In the genomic region with DNA sequence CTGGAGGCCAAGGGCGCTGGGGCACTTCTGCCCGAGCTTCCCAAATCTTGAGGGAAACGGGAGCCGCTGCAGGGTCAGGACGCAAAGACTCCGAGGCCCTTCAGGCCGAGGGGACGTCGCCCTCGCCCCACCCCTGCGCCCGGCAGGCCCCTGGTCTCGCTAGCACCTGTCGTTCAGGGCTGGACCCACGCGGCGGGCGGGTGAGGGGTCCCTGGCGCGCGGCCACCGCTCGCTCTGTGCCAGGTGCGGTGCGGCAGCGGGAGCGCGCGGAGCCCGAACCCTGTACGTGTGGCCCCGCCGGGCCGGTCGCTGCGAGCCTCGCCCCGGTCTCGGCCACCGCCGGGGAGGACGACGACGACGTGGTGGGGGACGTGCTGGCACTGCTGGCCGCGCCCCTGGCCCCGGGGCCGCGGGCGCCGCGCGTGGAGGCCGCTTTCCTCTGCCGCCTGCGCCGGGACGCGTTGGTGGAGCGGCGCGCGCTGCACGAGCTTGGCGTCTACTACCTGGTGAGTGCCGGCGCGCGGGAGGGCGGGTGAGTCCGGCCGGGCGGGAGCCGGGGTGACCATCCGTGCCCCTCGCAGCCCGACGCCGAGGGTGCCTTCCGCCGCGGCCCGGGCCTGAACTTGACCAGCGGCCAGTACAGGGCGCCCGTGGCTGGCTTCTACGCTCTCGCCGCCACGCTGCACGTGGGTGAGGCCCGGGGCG, we compare ENCODE assay signal across 13 cellular contexts. TPM values are rescaled to one million over a fixed set of nuclear protein-coding genes. Genes with fewer than 3 reads are reported as not detected.
DNase-seq lines count a peak whose midpoint lies in the region; ATAC-seq and TF ChIP-seq lines count a peak whose summit lies in the region.
"Had no signal": no experiment of that assay in that cellular context is flagged by ENCODE, and none has a peak within 500 bp of the region (broad histone marks: within the 10 kb centered on the region; RNA-seq: fewer than 3 reads in every experiment).

No MANE protein-coding gene starts in this region.

- CTCF ChIA-PET in IMR-90 (lab: Yijun Ruan, JAX): interaction anchor here (0.5 kb wide), 2 partner anchors 11 to 39 kb away, joined by 3 to 5 read pairs; no protein-coding TSS in a partner anchor

- H3K36me3 ChIP-seq in IMR-90 (ENCODE audit: control insufficient read depth, insufficient read depth, low read length) (peaks cover 10% of the 10 kb centered on the region; the same call in 1 of the 2 replicates), neural progenitor cell (no peaks in the 10 kb centered on the region)

- H3K27me3 ChIP-seq in IMR-90 (ENCODE audit: control insufficient read depth, insufficient read depth, low read length) (peaks cover 2% of the 10 kb centered on the region; the same call in 1 of the 2 replicates), neural progenitor cell (peaks cover 76% of the 10 kb centered on the region)

- H3K9ac ChIP-seq in IMR-90 (ENCODE audit: low read depth, low read length) (no peak overlapping the region), neural progenitor cell (no peak overlapping the region)
- H3K9ac ChIP-seq: KMS-11 had no signal

- H2AFZ ChIP-seq in IMR-90 (replicated peaks; ENCODE audit: low read length, poor library complexity) (peak overlapping the region; percentile 66), neural progenitor cell (replicated peaks) (peak overlapping the region; percentile 63)

- intact Hi-C loops in IMR-90 (cut with micrococcal nuclease): no loop called here

- H3K4me1 ChIP-seq in IMR-90 (ENCODE audit: control insufficient read depth, insufficient read depth, low read length): peaks cover 27% of the 10 kb centered on the region
- H3K4me1 ChIP-seq in neural progenitor cell: no peaks in the 10 kb centered on the region

- H3K79me1 ChIP-seq in IMR-90 (ENCODE audit: low read depth in 1 of 2, low read length in 2 of 2): peaks cover 3 to 14% of the 10 kb centered on the region in 2 experiments; a peak in 3 of 4 replicates

- H3K14ac ChIP-seq in IMR-90 (replicated peaks; ENCODE audit: low read depth, low read length): no peak overlapping the region

- H3K4me2 ChIP-seq in IMR-90 (ENCODE audit: low read depth, low read length): no peak overlapping the region
- H3K4me2 ChIP-seq in neural progenitor cell: peak overlapping the region; percentile 94
- H3K4me2 ChIP-seq: KMS-11 had no signal

- peaks cover 3% of the 10 kb centered on the region for H3K36me3 Mint-ChIP-seq in neural progenitor cell
- peaks cover 22% of the 10 kb centered on the region for H3K36me3 Mint-ChIP-seq in effector memory CD8-positive, alpha-beta T cell (ENCODE audit: insufficient read depth)

- WGBS in IMR-90 (ENCODE audit: extremely low coverage in 2 of 2, insufficient read length in 1 of 2), 2 experiments: 18% methylated on average over 56 of the region's 95 CpGs; no CpG with 5 or more reads in 1 of the 2 experiments

- POLR2A ChIA-PET in IMR-90 (lab: Charles Lee; ENCODE audit: unreplicated experiment): no interaction called here

- no peak for TF ChIP-seq POLR2A in IMR-90 (IDR thresholded peaks at IDR 0.05; ENCODE audit: low read depth, low read length)

- dilution Hi-C loops in IMR-90 (cut with HindIII; ENCODE audit: low sequenced_read_pairs, unreplicated experiment): no loop called here

- H2AK9ac ChIP-seq in IMR-90 (replicated peaks; ENCODE audit: low read depth, low read length, poor library complexity): no peak overlapping the region

- H4K91ac ChIP-seq in IMR-90 (ENCODE audit: insufficient read depth, low read depth, low read length): no peak overlapping the region

- DNase-seq in EH (ENCODE audit: low read depth) (peak; percentile 15), IMR-90 (no peak), epithelial cell of proximal tubule (ENCODE audit: low read depth) (no peak), neural progenitor cell (ENCODE audit: low spot score) (peak; percentile 54), COR-L47 (lab: John Stamatoyannopoulos, UW) (no peak)
- DNase-seq in stimulated activated CD4-positive, alpha-beta T cell treated with anti-CD3 and anti-CD28 coated beads, Interleukin-1b, Interleukin-23, amount 100 ng/mL, for 48 hours: no peak
- DNase-seq in effector memory CD8-positive, alpha-beta T cell: no peak
- DNase-seq: activated CD4-positive, alpha-beta T cell treated with anti-CD3 and anti-CD28 coated beads, Interleukin-2, amount 50 U/mL, for 1 hour; activated naive CD4-positive, alpha-beta T cell treated with anti-CD3 and anti-CD28 coated beads for 36 hours; DND-41; NCI-H446 had no signal

- H2BK15ac ChIP-seq in IMR-90 (ENCODE audit: low read depth, low read length): no peak overlapping the region

- no peak overlapping the region for H2BK20ac ChIP-seq in IMR-90 (ENCODE audit: low read depth, low read length)

- no peak overlapping the region for H3K4me3 ChIP-seq in IMR-90 (ENCODE audit: insufficient read depth, low read depth, low read length)
- H3K4me3 ChIP-seq in epithelial cell of proximal tubule (ENCODE audit: low read depth, low read length): peak overlapping the region; percentile 47
- peak overlapping the region; percentile 55 for H3K4me3 ChIP-seq in neural progenitor cell

- no TSS peak for BruUV-seq in IMR-90 (replicated peaks; lab: Mats Ljungman, UMichigan)

- H2BK120ac ChIP-seq in IMR-90 (ENCODE audit: low read depth, low read length): no peak overlapping the region

- no peak overlapping the region for H2BK5ac ChIP-seq in IMR-90 (ENCODE audit: low read depth, low read length, poor library complexity, severe bottlenecking)

- H3K18ac ChIP-seq in IMR-90 (ENCODE audit: low read depth, low read length): no peak overlapping the region

- no peak overlapping the region for H3K4me3 Mint-ChIP-seq in neural progenitor cell
- H3K4me3 Mint-ChIP-seq in effector memory CD8-positive, alpha-beta T cell: no peak overlapping the region
- H3K4me3 Mint-ChIP-seq: activated naive CD4-positive, alpha-beta T cell treated with anti-CD3 and anti-CD28 coated beads for 36 hours had no signal

- no peak overlapping the region for H4K8ac ChIP-seq in IMR-90 (ENCODE audit: low read depth in 2 of 2, low read length in 2 of 2)

- H3K4me1 Mint-ChIP-seq in neural progenitor cell: peaks cover 8% of the 10 kb centered on the region
- H3K4me1 Mint-ChIP-seq in effector memory CD8-positive, alpha-beta T cell (ENCODE audit: low read depth in 2 of 2): peaks cover 7 to 18% of the 10 kb centered on the region in 2 donors

- H3K27ac ChIP-seq in IMR-90 (ENCODE audit: insufficient read depth, low read length) (no peak overlapping the region), neural progenitor cell (no peak overlapping the region)
- H3K27ac ChIP-seq: KMS-11 had no signal

- no peak overlapping the region for H3K27ac Mint-ChIP-seq in neural progenitor cell
- H3K27ac Mint-ChIP-seq in effector memory CD8-positive, alpha-beta T cell: no peak overlapping the region
- H3K27ac Mint-ChIP-seq: activated naive CD4-positive, alpha-beta T cell treated with anti-CD3 and anti-CD28 coated beads for 36 hours had no signal

- no peak overlapping the region for H4K5ac ChIP-seq in IMR-90 (ENCODE audit: low read depth, low read length)

- TF ChIP-seq RAD21 in IMR-90 (IDR thresholded peaks at IDR 0.05; ENCODE audit: low read length): no peak

- H4K20me1 ChIP-seq in IMR-90 (ENCODE audit: insufficient read depth, low read length): no peaks in the 10 kb centered on the region
- H4K20me1 ChIP-seq in neural progenitor cell (ENCODE audit: low read depth): peaks cover 33% of the 10 kb centered on the region

- H3K9me3 Mint-ChIP-seq in neural progenitor cell: peaks cover 3% of the 10 kb centered on the region
- no peaks in the 10 kb centered on the region for H3K9me3 Mint-ChIP-seq in effector memory CD8-positive, alpha-beta T cell
- H3K9me3 Mint-ChIP-seq: activated naive CD4-positive, alpha-beta T cell treated with anti-CD3 and anti-CD28 coated beads for 36 hours had no signal

- no peak overlapping the region for H3K56ac ChIP-seq in IMR-90 (ENCODE audit: extremely low read depth, insufficient read depth, low read length)

- H2AK5ac ChIP-seq in IMR-90 (ENCODE audit: low read depth, low read length): 0 out of 2 replicates have a peak overlapping the region, but pooled peaks have one; percentile 5

- no peak overlapping the region for H3K23ac ChIP-seq in IMR-90 (ENCODE audit: low read depth, low read length)

- in situ Hi-C loops in IMR-90 (cut with MboI; ENCODE audit: low sequenced_read_pairs): no loop called here

- no peak overlapping the region for H3K4ac ChIP-seq in IMR-90 (ENCODE audit: low read depth, low read length)

- peaks cover 17% of the 10 kb centered on the region for H3K9me1 ChIP-seq in IMR-90 (ENCODE audit: insufficient read depth, low read length)

- H3K27me3 Mint-ChIP-seq in neural progenitor cell (ENCODE audit: insufficient read depth, low read depth): peaks cover 26% of the 10 kb centered on the region
- H3K27me3 Mint-ChIP-seq in effector memory CD8-positive, alpha-beta T cell: peaks cover 25 to 46% of the 10 kb centered on the region in 2 donors

- H3K9me3 ChIP-seq in IMR-90 (ENCODE audit: control insufficient read depth, insufficient read depth, low read length): no peaks in the 10 kb centered on the region
- no peaks in the 10 kb centered on the region for H3K9me3 ChIP-seq in neural progenitor cell (ENCODE audit: low read depth)

- H3K79me2 ChIP-seq in neural progenitor cell (ENCODE audit: low read depth): no peaks in the 10 kb centered on the region

- TF ChIP-seq CTCF in IMR-90 (conservative IDR thresholded peaks at IDR 0.05; ENCODE audit: low read depth, low read length) (no peak), epithelial cell of proximal tubule (conservative IDR thresholded peaks at IDR 0.05; ENCODE audit: low read depth, low read length) (no peak), neural progenitor cell (IDR thresholded peaks at IDR 0.05) (no peak)

- no peaks in the 10 kb centered on the region for H3F3A ChIP-seq in neural progenitor cell (ENCODE audit: low read depth)

- ATAC-seq in IMR-90 (ENCODE audit: low read depth) (no peak), HG02970 (IDR thresholded peaks at IDR 0.05; ENCODE audit: low FRiP score, unreplicated experiment) (no peak)
- no peak for ATAC-seq in effector memory CD8-positive, alpha-beta T cell (replicated peaks)

RNA-seq across cellular contexts. Expression of a gene that starts 4.9 kb away (rescaled TPM):
- total RNA-seq in IMR-90 (2012; rRNA removed) (0.56 and 1.3 TPM in 2 replicates), epithelial cell of proximal tubule (9.8 and 86.8 TPM in 2 replicates), neural progenitor cell (ENCODE audit: low replicate concordance) (0.09 TPM in 1 of 2 replicates, not detected in the other)
- polyA plus RNA-seq in IMR-90 (2012; rRNA removed): 3.5 and 3.8 TPM in 2 replicates
- polyA plus RNA-seq in IMR-90 (2012; cell fraction: cytosol; rRNA removed): 1.3 and 5.0 TPM in 2 replicates
- polyA plus RNA-seq in IMR-90 (2012; cell fraction: nucleus; rRNA removed; ENCODE audit: low replicate concordance): 6.8 and 8.6 TPM in 2 replicates

RNA-seq across cellular contexts. Expression of a gene that starts 25.2 kb away (rescaled TPM):
- total RNA-seq in IMR-90 (2012; rRNA removed) (under 0.01 TPM in 1 of 2 replicates, not detected in the other), epithelial cell of proximal tubule (0.72 and 1.7 TPM in 2 replicates), neural progenitor cell (ENCODE audit: low replicate concordance) (0.06 TPM in 1 of 2 replicates, not detected in the other)
- 0.03 TPM in 2 replicates for polyA plus RNA-seq in IMR-90 (2012; rRNA removed)
- polyA plus RNA-seq in IMR-90 (2012; cell fraction: cytosol; rRNA removed): 0.02 and 0.08 TPM in 2 replicates
- 0.06 and 0.14 TPM in 2 replicates for polyA plus RNA-seq in IMR-90 (2012; cell fraction: nucleus; rRNA removed; ENCODE audit: low replicate concordance)
- total RNA-seq: activated naive CD4-positive, alpha-beta T cell treated with anti-CD3 and anti-CD28 coated beads for 36 hours had no signal

RNA-seq across cellular contexts. Expression of a gene that starts 39.8 kb away (rescaled TPM):
- 13.3 and 15.3 TPM in 2 replicates for total RNA-seq in IMR-90 (2012; rRNA removed)
- polyA plus RNA-seq in IMR-90 (2012; rRNA removed): 44.2 and 44.4 TPM in 2 replicates
- 23.3 and 46.0 TPM in 2 replicates for polyA plus RNA-seq in IMR-90 (2012; cell fraction: cytosol; rRNA removed)
- 79.8 and 140 TPM in 2 replicates for polyA plus RNA-seq in IMR-90 (2012; cell fraction: nucleus; rRNA removed; ENCODE audit: low replicate concordance)
- 18.2 and 28.9 TPM in 2 replicates for total RNA-seq in epithelial cell of proximal tubule
- 19.0 and 24.7 TPM in 2 replicates for total RNA-seq in neural progenitor cell (ENCODE audit: low replicate concordance)

Comparison
In these comparisons a context has a peak if more than half of its experiments do, and no peak if none do; other contexts are left out.
1. DNase-seq: peak in EH (single experiment) and neural progenitor cell (single experiment); none in IMR-90 (single experiment), epithelial cell of proximal tubule (single experiment), stimulated activated CD4-positive, alpha-beta T cell treated with anti-CD3 and anti-CD28 coated beads, Interleukin-1b, Interleukin-23, amount 100 ng/mL, for 48 hours (single experiment), COR-L47 (single experiment) and effector memory CD8-positive, alpha-beta T cell (0 of 3).